In genomic region chr14:72573725-72574426, GRCh38 we compare ENCODE assay signal across 19 cellular contexts.
DNase-seq lines count a peak whose midpoint lies in the region; ATAC-seq, FAIRE-seq and TF ChIP-seq lines count a peak whose summit lies in the region.
"Had no signal": no experiment of that assay in that cellular context is flagged by ENCODE, and none has a peak within 500 bp of the region (broad histone marks: within the 10 kb centered on the region; RNA-seq: fewer than 3 reads in every experiment).

No MANE protein-coding gene starts in this region.

- H3K9me3 Mint-ChIP-seq in type B pancreatic cell = no peaks in the 10 kb centered on the region
- H3K9me3 Mint-ChIP-seq: effector memory CD8-positive, alpha-beta T cell had no signal

- H3K4me1 Mint-ChIP-seq in type B pancreatic cell (ENCODE audit: unreplicated experiment) = no peaks in the 10 kb centered on the region
- H3K4me1 Mint-ChIP-seq: CD4-positive, CD25-positive, alpha-beta regulatory T cell had no signal

- H3K4me3 ChIP-seq in pancreas (no peak overlapping the region), spleen (no peak overlapping the region)
- H3K4me3 ChIP-seq: esophagus squamous epithelium, GM12878, suprapubic skin had no signal

- H3K9me3 ChIP-seq in pancreas (no peaks in the 10 kb centered on the region), spleen (no peaks in the 10 kb centered on the region)
- H3K9me3 ChIP-seq: esophagus squamous epithelium, suprapubic skin had no signal

- no peak overlapping the region for H3K4me3 Mint-ChIP-seq in type B pancreatic cell
- H3K4me3 Mint-ChIP-seq: activated CD8-positive, alpha-beta T cell treated with anti-CD3 and anti-CD28 coated beads for 36 hours; CD4-positive, CD25-positive, alpha-beta regulatory T cell; effector memory CD8-positive, alpha-beta T cell had no signal

- no peak for FAIRE-seq in pancreas (lab: Jason Lieb, UNC)
- FAIRE-seq: GM12878 had no signal

- DNase-seq in DMS 273 (lab: John Stamatoyannopoulos, UW; ENCODE audit: unreplicated experiment) (peak; percentile 90), RPMI7951 (ENCODE audit: low read depth) (peak; percentile 16), left cardiac atrium (no peak), pancreas (peak in 4 of 6 donors; percentile 58 to 80 (median 69)), type B pancreatic cell (ENCODE audit: extremely low spot score, unreplicated experiment) (no peak), spleen (no peak), NCI-H1105 (lab: John Stamatoyannopoulos, UW) (no peak)
- DNase-seq in activated CD4-positive, alpha-beta T cell treated with anti-CD3 and anti-CD28 coated beads, Interleukin-2, amount 50 U/mL, for 48 hours = no peak
- DNase-seq: activated CD4-positive, CD25-positive, alpha-beta regulatory T cell; CD4-positive, CD25-positive, alpha-beta regulatory T cell; effector memory CD8-positive, alpha-beta T cell; esophagus squamous epithelium; GF-D8; KBM-7; left colon; NCI-H524 treated with DMSO at 0.1 percent for 48 hours had no signal

- no peak for TF ChIP-seq POLR2A in spleen (IDR thresholded peaks at IDR 0.05)

- peak; percentile 80 to 95 for ATAC-seq in left cardiac atrium
- ATAC-seq in pancreas = peak; percentile 84 to 93 (median 90)
- ATAC-seq: effector memory CD8-positive, alpha-beta T cell; GM12878; left colon had no signal

- TF ChIP-seq CTCF in pancreas (IDR thresholded peaks at IDR 0.05) = no peak
- TF ChIP-seq CTCF in type B pancreatic cell (conservative IDR thresholded peaks at IDR 0.05) = no peak
- no peak for TF ChIP-seq CTCF in spleen (IDR thresholded peaks at IDR 0.05 in 8 of 11, conservative IDR thresholded peaks at IDR 0.05 in 3 of 11)

- H3K27ac ChIP-seq in pancreas (peak overlapping the region in 3 of 4 donors; percentile 8 to 29 (median 25)), spleen (peak overlapping the region in 4 of 8 donors; percentile 29 to 56 (median 42))
- H3K27ac ChIP-seq: esophagus squamous epithelium, suprapubic skin had no signal

- intact Hi-C loops in left cardiac atrium (cut with DNase I) (no loop called here), pancreas (cut with DNase I) (no loop called here), spleen (cut with DNase I; ENCODE audit: low total_unique reads) (no loop called here)

- H3K36me3 ChIP-seq in pancreas = no peaks in the 10 kb centered on the region
- no peaks in the 10 kb centered on the region for H3K36me3 ChIP-seq in spleen
- H3K36me3 ChIP-seq: esophagus squamous epithelium, suprapubic skin had no signal

- peaks cover 5 to 17% (median 10%) of the 10 kb centered on the region in 3 donors for H3K4me1 ChIP-seq in pancreas
- peaks cover 0 to 20% (median 11%) of the 10 kb centered on the region in 6 donors for H3K4me1 ChIP-seq in spleen

- WGBS in pancreas, 2 donors = 26 to 35% methylated on average over 9 of the region's 9 CpGs
- WGBS in spleen, 5 donors = 68 to 80% (median 77%) methylated on average over 9 of the region's 9 CpGs

- H3K27me3 Mint-ChIP-seq in type B pancreatic cell = peaks cover 34% of the 10 kb centered on the region

- H3K27me3 ChIP-seq in pancreas (no peaks in the 10 kb centered on the region), spleen (replicated peaks in 1 of 7) (no peaks in the 10 kb centered on the region)
- H3K27me3 ChIP-seq: esophagus squamous epithelium, suprapubic skin had no signal

- no peak overlapping the region for H3K27ac Mint-ChIP-seq in type B pancreatic cell
- H3K27ac Mint-ChIP-seq: activated CD8-positive, alpha-beta T cell treated with anti-CD3 and anti-CD28 coated beads for 36 hours; CD4-positive, CD25-positive, alpha-beta regulatory T cell; effector memory CD8-positive, alpha-beta T cell had no signal

- H3K36me3 Mint-ChIP-seq in type B pancreatic cell = no peaks in the 10 kb centered on the region
- H3K36me3 Mint-ChIP-seq: CD4-positive, CD25-positive, alpha-beta regulatory T cell had no signal

Comparison
In these comparisons a context has a peak if more than half of its experiments do, and no peak if none do; other contexts are left out.
1. DNase-seq: peak in DMS 273 (single experiment), RPMI7951 (single experiment) and pancreas (4 of 6); none in left cardiac atrium (single experiment), type B pancreatic cell (single experiment), spleen (single experiment), NCI-H1105 (single experiment) and activated CD4-positive, alpha-beta T cell treated with anti-CD3 and anti-CD28 coated beads, Interleukin-2, amount 50 U/mL, for 48 hours (0 of 2).